ENCODE assay signal across 21 cellular contexts in the genomic region with DNA sequence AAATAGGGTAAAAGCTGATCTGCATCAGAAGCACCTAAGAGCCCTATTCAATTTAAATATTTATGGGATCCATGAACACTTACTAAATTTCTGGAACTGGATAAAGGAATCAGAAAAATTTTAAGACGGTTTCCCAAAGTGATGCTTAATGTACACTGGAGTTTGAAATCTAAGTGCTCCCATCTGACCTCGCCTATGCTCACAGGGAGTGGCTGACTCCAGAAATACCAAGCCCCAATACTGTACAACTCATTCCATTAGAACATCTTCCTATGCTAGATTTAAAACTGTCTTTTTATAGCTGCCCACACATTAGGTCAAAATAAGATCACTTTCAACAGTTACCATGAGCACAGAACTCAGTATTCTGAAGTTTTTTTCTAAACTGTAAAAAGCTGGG.
"Had no signal": no experiment of that assay in that cellular context is flagged by ENCODE, and none has a peak within 500 bp of the region (broad histone marks: within the 10 kb centered on the region; RNA-seq: fewer than 3 reads in every experiment).

No MANE protein-coding gene starts in this region.

- H3K4me3 ChIP-seq: colonic mucosa, coronary artery, dorsolateral prefrontal cortex, esophagus muscularis mucosa, gastrocnemius medialis, gastroesophageal sphincter, heart left ventricle had no signal

- H3K36me3 ChIP-seq: colonic mucosa, esophagus muscularis mucosa, gastrocnemius medialis, gastroesophageal sphincter, heart left ventricle had no signal

- H3K27ac ChIP-seq: colonic mucosa, coronary artery, dorsolateral prefrontal cortex, epithelial cell of prostate, esophagus muscularis mucosa, foreskin keratinocyte, gastrocnemius medialis, gastroesophageal sphincter, heart left ventricle had no signal

- ATAC-seq: effector memory CD8-positive, alpha-beta T cell; esophagus mucosa; foreskin keratinocyte; gastrocnemius medialis; gastroesophageal sphincter; heart left ventricle had no signal

- DNase-seq: colonic mucosa; cortex of kidney; dermis blood vessel endothelial cell; dorsolateral prefrontal cortex; effector CD4-positive, alpha-beta T cell; effector CD8-positive, alpha-beta T cell; effector memory CD4-positive, alpha-beta T cell; effector memory CD8-positive, alpha-beta T cell; endodermal cell; erythroblast; foreskin fibroblast; foreskin keratinocyte; foreskin melanocyte; gastrocnemius medialis; glutamatergic neuron; heart left ventricle had no signal

- H3K9me3 ChIP-seq: colonic mucosa, esophagus muscularis mucosa, gastrocnemius medialis, gastroesophageal sphincter, heart left ventricle had no signal

- H3K4me1 ChIP-seq: colonic mucosa, esophagus muscularis mucosa, foreskin keratinocyte, gastrocnemius medialis, gastroesophageal sphincter, heart left ventricle had no signal

- H3K27me3 ChIP-seq: colonic mucosa, dorsolateral prefrontal cortex, esophagus muscularis mucosa, gastrocnemius medialis, gastroesophageal sphincter, heart left ventricle had no signal
